Comparison of ENCODE assay signal across 8 cellular contexts in genomic region chr1:229227298-229227919, GRCh38. TPM values are rescaled to one million over a fixed set of nuclear protein-coding genes. Genes with fewer than 3 reads are reported as not detected.
DNase-seq lines count a peak whose midpoint lies in the region; ATAC-seq and TF ChIP-seq lines count a peak whose summit lies in the region.

No MANE protein-coding gene starts in this region.

- H3K27me3 ChIP-seq in GM06990 (replicated peaks; ENCODE audit: control insufficient read depth, insufficient read depth, low read length) (no peaks in the 10 kb centered on the region; the same call in none of the 2 replicates), SK-N-SH (ENCODE audit: insufficient read depth) (peaks cover 6% of the 10 kb centered on the region; the same call in 1 of the 2 replicates)

- H3K4me3 ChIP-seq in GM06990 (replicated peaks; ENCODE audit: low read depth, low read length), result no peak overlapping the region
- H3K4me3 ChIP-seq in SK-N-SH (ENCODE audit: low read depth in 2 of 2, low read length in 1 of 2), result peak overlapping the region in 1 of 2 experiments; percentile 38; a peak in 1 of 4 replicates

- 11% methylated on average over 15 of the region's 15 CpGs for WGBS in SK-N-SH (ENCODE audit: low lambda C conversion rate)

- POLR2A ChIA-PET in SK-N-SH (lab: Yijun Ruan, JAX), result interaction anchor here (1.4 kb wide), 1 partner anchor 492 kb away, joined by 3 read pairs; the partner anchor contains the start of gene RHOU

- TF ChIP-seq EP300 in SK-N-SH (IDR thresholded peaks at IDR 0.05; ENCODE audit: borderline replicate concordance in 1 of 2, low read depth in 1 of 2, low read length in 1 of 2), result no peak

- no peaks in the 10 kb centered on the region for H3K9me2 ChIP-seq in SK-N-SH

- H3K36me3 ChIP-seq in GM06990 (ENCODE audit: control insufficient read depth, insufficient read depth, low read length), result no peaks in the 10 kb centered on the region
- H3K36me3 ChIP-seq in SK-N-SH (replicated peaks in 1 of 2; ENCODE audit: control insufficient read depth in 1 of 2, insufficient read depth in 2 of 2, low read length in 1 of 2), result no peaks in the 10 kb centered on the region

- no peaks in the 10 kb centered on the region for H3K9me3 ChIP-seq in SK-N-SH

- no peak for ATAC-seq in HG02970 (IDR thresholded peaks at IDR 0.05; ENCODE audit: low FRiP score, unreplicated experiment)

- H2AFZ ChIP-seq in SK-N-SH (ENCODE audit: low read depth), result peak overlapping the region; percentile 42; the same call in 1 of the 2 replicates

- peaks cover 6 to 7% of the 10 kb centered on the region in 2 experiments; a peak in 3 of 4 replicates for H3K4me1 ChIP-seq in SK-N-SH (ENCODE audit: control insufficient read depth in 1 of 2, insufficient read depth in 2 of 2, low read depth in 1 of 2, low read length in 1 of 2)

- DNase-seq in GM06990 (ENCODE audit: extremely low read depth, insufficient read length) (peak; percentile 32), NCI-H1105 treated with DMSO at 0.1 percent for 48 hours (lab: John Stamatoyannopoulos, UW) (peak; percentile 80), SK-N-SH (peak; percentile 87), glomerular endothelial cell (ENCODE audit: extremely low read depth, low read depth, low spot score) (peak; percentile 25), pons (ENCODE audit: low spot score) (peak; percentile 91), ureter (ENCODE audit: low spot score) (peak; percentile 85)
- peak; percentile 84 for DNase-seq in activated naive CD4-positive, alpha-beta T cell treated with Interleukin-2 at 50 U/mL for 16 hours

- TF ChIP-seq CTCF in GM06990 (IDR thresholded peaks at IDR 0.05; ENCODE audit: insufficient read depth, low read length, poor library complexity, severe bottlenecking) (peak; percentile 83), SK-N-SH (IDR thresholded peaks at IDR 0.05) (peak; percentile 95)

- H3K9ac ChIP-seq in SK-N-SH, result no peak overlapping the region

- CTCF ChIA-PET in SK-N-SH (lab: Yijun Ruan, JAX), result interaction anchor here (0.6 to 8.8 kb wide), 88 partner anchors 9 to 564 kb away, joined by 3 to 78 read pairs (median 4); partner anchors contain the start of gene RHOU

- H3F3A ChIP-seq in SK-N-SH (replicated peaks; ENCODE audit: insufficient read depth), result no peaks in the 10 kb centered on the region

- TF ChIP-seq RAD21 in SK-N-SH (IDR thresholded peaks at IDR 0.05; ENCODE audit: low read length), result peak; percentile 95

- H3K79me2 ChIP-seq in SK-N-SH (ENCODE audit: insufficient read depth), result no peaks in the 10 kb centered on the region

- no peak overlapping the region for H3K27ac ChIP-seq in SK-N-SH (ENCODE audit: low read depth in 2 of 2, low read length in 1 of 2)

- no peak overlapping the region for H3K4me2 ChIP-seq in SK-N-SH

- H4K20me1 ChIP-seq in SK-N-SH (ENCODE audit: insufficient read depth), result no peaks in the 10 kb centered on the region

TF ChIP-seq in SK-N-SH, 30 proteins besides CTCF, POLR2A, EP300 and RAD21:
- peak; percentile 95 for TF ChIP-seq SMC3 (IDR thresholded peaks at IDR 0.05; ENCODE audit: low read depth, low read length)
- TF ChIP-seq ZBTB33 (IDR thresholded peaks at IDR 0.05; ENCODE audit: borderline replicate concordance, low read depth), result no peak
- no peak for TF ChIP-seq USF1 (IDR thresholded peaks at IDR 0.05; ENCODE audit: borderline replicate concordance, low read depth)
- TF ChIP-seq YY1 (IDR thresholded peaks at IDR 0.05; ENCODE audit: low read depth), result 0 out of 2 replicates have a peak, but pooled peaks have one; percentile 41
- TF ChIP-seq MXI1 (IDR thresholded peaks at IDR 0.05; ENCODE audit: low read depth, low read length), result no peak
- TF ChIP-seq NRF1 (IDR thresholded peaks at IDR 0.05; ENCODE audit: low read depth, low read length), result no peak

RNA-seq across cellular contexts. Expression of gene RAB4A, which starts 43.5 kb away (rescaled TPM):
- 25.5 and 28.1 TPM in 2 replicates for polyA plus RNA-seq in SK-N-SH (2012; rRNA removed)
- 40.5 and 50.1 TPM in 2 replicates for polyA plus RNA-seq in SK-N-SH (2012; cell fraction: cytosol; rRNA removed)
- polyA plus RNA-seq in SK-N-SH (2012; cell fraction: nucleus; rRNA removed), result 12.4 and 13.2 TPM in 2 replicates
- total RNA-seq in glomerular endothelial cell (24.3 and 24.5 TPM in 2 replicates), ureter (68.7 TPM)

Comparison
In these comparisons a context has a peak if more than half of its experiments do, and no peak if none do; other contexts are left out.
1. DNase-seq: peak in every context shown above with its lines; median percentile 91 in pons; 87 in SK-N-SH; 85 in ureter; 84 in activated naive CD4-positive, alpha-beta T cell treated with Interleukin-2 at 50 U/mL for 16 hours; 80 in NCI-H1105 treated with DMSO at 0.1 percent for 48 hours; 32 in GM06990; 25 in glomerular endothelial cell.